Comparison of ENCODE assay signal across 1 cellular context in genomic region chr12:11688831-11689230, GRCh38.
TF ChIP-seq lines count a peak whose summit lies in the region.

No MANE protein-coding gene starts in this region.

TF ChIP-seq in GM23338, 12 proteins besides CTCF, POLR2A, EP300 and RAD21 (continued from another document):
- TF ChIP-seq ZNF462 (CRISPR knock-in tag; IDR thresholded peaks at IDR 0.05) (no peak), ZNF331 (CRISPR knock-in tag; IDR thresholded peaks at IDR 0.05; ENCODE audit: low read depth) (no peak), CREB1 (CRISPR knock-in tag; IDR thresholded peaks at IDR 0.05; ENCODE audit: low read depth) (no peak), EZH2 (IDR thresholded peaks at IDR 0.05; ENCODE audit: low read depth, unreplicated experiment) (no peak), REST (IDR thresholded peaks at IDR 0.05; ENCODE audit: unreplicated experiment) (no peak), JUNB (IDR thresholded peaks at IDR 0.05; ENCODE audit: unreplicated experiment) (no peak), NANOG (IDR thresholded peaks at IDR 0.05; ENCODE audit: borderline replicate concordance) (no peak), ZNF114 (CRISPR knock-in tag; IDR thresholded peaks at IDR 0.05) (no peak), EZH2phosphoT487 (IDR thresholded peaks at IDR 0.05; ENCODE audit: unreplicated experiment) (no peak)
TF ChIP-seq in GM23338: peak in this region for 0.
